ENCODE assay signal across 1 cellular context in the genomic region with DNA sequence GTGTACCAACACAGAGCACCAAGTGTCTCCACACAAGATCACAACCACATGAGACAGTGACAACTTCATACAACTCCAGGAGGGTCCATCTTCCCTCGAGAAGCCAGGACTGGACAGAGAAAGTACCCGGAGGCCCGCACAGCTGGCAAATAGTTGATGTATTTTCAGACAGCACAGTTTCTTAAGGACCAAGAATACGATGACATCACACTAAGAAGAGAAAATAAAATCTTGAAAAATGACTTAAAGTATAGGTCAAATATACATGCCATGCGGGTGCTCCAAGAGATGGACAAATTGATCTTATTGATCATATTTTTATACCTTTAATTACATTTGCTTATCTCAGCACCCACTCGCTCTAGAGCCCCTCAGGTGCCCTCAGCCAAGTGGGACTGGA.
TF ChIP-seq lines count a peak whose summit lies in the region.

No MANE protein-coding gene starts in this region.

TF ChIP-seq in HepG2, 621 proteins besides CTCF, POLR2A, EP300 and RAD21:
- no peak for TF ChIP-seq MAX (IDR thresholded peaks at IDR 0.05)
- TF ChIP-seq ATF7 (IDR thresholded peaks at IDR 0.05) = peak; percentile 76
- no peak for TF ChIP-seq ATF7 (CRISPR knock-in tag; IDR thresholded peaks at IDR 0.05)
TF ChIP-seq in HepG2: peak in this region for 1.
